9 cellular contexts compared by ENCODE assay signal in genomic region chr17:45852535-45853297, GRCh38. TPM values are rescaled to one million over a fixed set of nuclear protein-coding genes. Genes with fewer than 3 reads are reported as not detected.
DNase-seq lines count a peak whose midpoint lies in the region; ATAC-seq and TF ChIP-seq lines count a peak whose summit lies in the region.
"Had no signal": no experiment of that assay in that cellular context is flagged by ENCODE, and none has a peak within 500 bp of the region (broad histone marks: within the 10 kb centered on the region; RNA-seq: fewer than 3 reads in every experiment).

No MANE protein-coding gene starts in this region.

- CTCF ChIA-PET in RWPE1 (lab: Yijun Ruan, JAX): interaction anchor here (0.5 to 2.0 kb wide), 10 partner anchors 8 to 421 kb away, joined by 3 to 12 read pairs (median 4); no protein-coding TSS in a partner anchor

- intact Hi-C loops in prostate gland (cut with DNase I): no loop called here

- no peak overlapping the region for H3K27ac ChIP-seq in RWPE1
- no peak overlapping the region for H3K27ac ChIP-seq in prostate gland

- WGBS in prostate gland: 28% methylated on average over 12 of the region's 12 CpGs

- ATAC-seq in HG03342 (IDR thresholded peaks at IDR 0.05; ENCODE audit: unreplicated experiment): no peak

- H3K27me3 ChIP-seq in prostate gland (replicated peaks; ENCODE audit: insufficient read depth): no peaks in the 10 kb centered on the region

- peak; percentile 95 for TF ChIP-seq CTCF in RWPE1 (conservative IDR thresholded peaks at IDR 0.05; ENCODE audit: low read depth)
- TF ChIP-seq CTCF in prostate gland (IDR thresholded peaks at IDR 0.05): peak; percentile 78 to 80 (median 79)

- TF ChIP-seq POLR2A in prostate gland (IDR thresholded peaks at IDR 0.05): no peak

- no peaks in the 10 kb centered on the region for H3K4me1 ChIP-seq in prostate gland (replicated peaks)

- in situ Hi-C loops in Caki2 (cut with HindIII; ENCODE audit: low pct_unique_long_range_greater_than_20kb, low sequenced_read_pairs): no loop called here

- DNase-seq in Caki2 (ENCODE audit: low read depth) (peak; percentile 21), KG1 (lab: John Stamatoyannopoulos, UW) (peak; percentile 34), RWPE1 (ENCODE audit: low spot score) (peak; percentile 56), globus pallidus (ENCODE audit: low spot score) (peak; percentile 60), prostate gland (ENCODE audit: low spot score) (peak; percentile 50), cortex of kidney (lab: John Stamatoyannopoulos, UW) (no peak)
- peak; percentile 84 for DNase-seq in activated effector memory CD4-positive, alpha-beta T cell treated with anti-CD3 and anti-CD28 coated beads, Interleukin-2, amount 50 U/mL, for 16 hours

- no peak overlapping the region for H3K4me3 ChIP-seq in prostate gland

- no peaks in the 10 kb centered on the region for H3K36me3 ChIP-seq in prostate gland

- H3K9me3 ChIP-seq in prostate gland: no peaks in the 10 kb centered on the region

- POLR2A ChIA-PET in RWPE1 (lab: Yijun Ruan, JAX; ENCODE audit: low non-redundant PET): no interaction called here

RNA-seq across cellular contexts. Expression of gene SPPL2C, which starts 8.0 kb away (rescaled TPM):
- not detected in 2 replicates for total RNA-seq in Caki2 (2014; rRNA removed; shearing (Covaris generic); ENCODE audit: low replicate concordance)
- 1 to 10 TPM in 1 of 2 donors, not detected in 1; 1.5 TPM for total RNA-seq in prostate gland
- total RNA-seq: T-helper 1 cell treated with Interleukin-12 subunit alpha and Interleukin-12 subunit beta and Interleukin-4 antibody, amounts not matched to agents 30 ng/mL and 1 ng/mL, for 36 hours had no signal

RNA-seq across cellular contexts. Expression of gene MAPT, which starts 41.6 kb away (rescaled TPM):
- 0.72 and 0.95 TPM in 2 replicates for total RNA-seq in Caki2 (2014; rRNA removed; shearing (Covaris generic); ENCODE audit: low replicate concordance)
- total RNA-seq in prostate gland: 10 to 100 TPM; 11.7 to 14.7 TPM
